Comparison of ENCODE assay signal across 17 cellular contexts in the genomic region with DNA sequence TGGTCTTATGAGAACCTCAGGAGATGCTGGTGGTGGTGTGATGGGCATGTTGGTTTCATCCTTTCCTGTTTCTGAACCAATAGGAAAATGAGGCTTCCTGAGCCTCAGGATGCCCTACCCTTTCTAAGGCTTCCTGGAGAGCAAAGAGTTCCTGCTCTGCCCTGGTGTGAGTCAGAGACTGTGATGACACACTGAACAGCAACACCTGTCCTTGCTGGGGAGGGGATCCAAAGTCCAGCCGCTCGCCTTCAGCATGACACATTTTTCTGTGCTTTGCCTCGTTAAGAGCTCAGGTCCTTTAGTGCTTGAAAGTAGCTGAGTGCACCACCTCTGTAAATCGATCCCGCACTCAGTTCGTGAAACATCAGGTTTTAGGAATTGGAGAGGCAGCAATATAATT.
A peak's percentile ranks its signal among the peaks of the same experiment; 100 is the strongest.
DNase-seq lines count a peak whose midpoint lies in the region; ATAC-seq and TF ChIP-seq lines count a peak whose summit lies in the region.
"Had no signal": no experiment of that assay in that cellular context is flagged by ENCODE, and none has a peak within 500 bp of the region (broad histone marks: within the 10 kb centered on the region; RNA-seq: fewer than 3 reads in every experiment).

No MANE protein-coding gene starts in this region.

- TF ChIP-seq CTCF in epithelial cell of esophagus (IDR thresholded peaks at IDR 0.05; ENCODE audit: insufficient read depth, low read depth, low read length, missing control alignments) (no peak), mesothelial cell of epicardium (IDR thresholded peaks at IDR 0.05; ENCODE audit: unreplicated experiment) (no peak)

- no peaks in the 10 kb centered on the region for H3K27me3 Mint-ChIP-seq in mesothelial cell of epicardium (ENCODE audit: low read depth)

- DNase-seq in EH (ENCODE audit: low read depth) (peak; percentile 24), MG63 (peak; percentile 18), epithelial cell of esophagus (ENCODE audit: low read depth) (peak; percentile 25), mucosa of gallbladder (ENCODE audit: low spot score) (peak; percentile 90), cerebellar nuclear complex (lab: John Stamatoyannopoulos, UW) (no peak), COLO829 (ENCODE audit: low spot score) (no peak), mesothelial cell of epicardium (ENCODE audit: low spot score in 2 of 2, unreplicated experiment in 2 of 2) (no peak)
- DNase-seq: activated CD8-positive, alpha-beta T cell treated with anti-CD3 and anti-CD28 coated beads, Interleukin-2, amount 10 ng/mL, durations not matched to agents 7 days and 5 days; left cardiac atrium; NCI-H526 treated with DMSO at 0.1 percent for 48 hours; right cardiac atrium; stimulated activated naive CD4-positive, alpha-beta T cell treated with Interleukin-2 at 50 U/mL for 16 hours; T-helper 9 cell had no signal

- H3K4me3 ChIP-seq in MG63 = no peak overlapping the region
- H3K4me3 ChIP-seq in epithelial cell of esophagus (ENCODE audit: low read length) = no peak overlapping the region
- H3K4me3 ChIP-seq: BLaER1 treated with 17β-estradiol and CSF1 and Interleukin-3, amounts not matched to agents 10 nM and 100 nM had no signal

- no peak overlapping the region for H3K4me3 Mint-ChIP-seq in mesothelial cell of epicardium
- H3K4me3 Mint-ChIP-seq: activated CD8-positive, alpha-beta T cell treated with anti-CD3 and anti-CD28 coated beads, Interleukin-2, amount 10 ng/mL, durations not matched to agents 7 days and 5 days had no signal

- peaks cover 39% of the 10 kb centered on the region for H3K4me1 Mint-ChIP-seq in mesothelial cell of epicardium

- no peak for ATAC-seq in HG03025 (IDR thresholded peaks at IDR 0.05; ENCODE audit: low FRiP score, unreplicated experiment)
- ATAC-seq: activated CD8-positive, alpha-beta T cell treated with anti-CD3 and anti-CD28 coated beads, Interleukin-2, amount 10 ng/mL, durations not matched to agents 7 days and 5 days; Right ventricle myocardium inferior had no signal

- peaks cover 3% of the 10 kb centered on the region for H3K9me3 ChIP-seq in MG63

- no peaks in the 10 kb centered on the region for H3K27me3 ChIP-seq in MG63
- H3K27me3 ChIP-seq: BLaER1 treated with 17β-estradiol and CSF1 and Interleukin-3, amounts not matched to agents 10 nM and 100 nM had no signal

- no peak overlapping the region for H3K27ac Mint-ChIP-seq in mesothelial cell of epicardium
- H3K27ac Mint-ChIP-seq: activated CD8-positive, alpha-beta T cell treated with anti-CD3 and anti-CD28 coated beads, Interleukin-2, amount 10 ng/mL, durations not matched to agents 7 days and 5 days; activated T-helper 2 cell treated with anti-CD3 and anti-CD28 coated beads, Interferon-gamma antibody, Interleukin-2, Interleukin-4, amounts not matched to agents 10 μg/mL and 5 μg/mL and 100 μg/mL, durations not matched to agents 14 hours and 24 hours and 36 hours had no signal

- H3K9me3 Mint-ChIP-seq in mesothelial cell of epicardium = peaks cover 21% of the 10 kb centered on the region

- H3K36me3 Mint-ChIP-seq in mesothelial cell of epicardium = peaks cover 17% of the 10 kb centered on the region

- peaks cover 3% of the 10 kb centered on the region; the same call in 1 of the 2 replicates for H3K36me3 ChIP-seq in MG63
- H3K36me3 ChIP-seq: BLaER1 treated with 17β-estradiol and CSF1 and Interleukin-3, amounts not matched to agents 10 nM and 100 nM had no signal

Comparison
In these comparisons a context has a peak if more than half of its experiments do, and no peak if none do; other contexts are left out.
1. DNase-seq: peak in EH (single experiment), MG63 (single experiment), epithelial cell of esophagus (single experiment) and mucosa of gallbladder (single experiment); none in cerebellar nuclear complex (0 of 2), COLO829 (single experiment) and mesothelial cell of epicardium (0 of 2).